In the genomic region with DNA sequence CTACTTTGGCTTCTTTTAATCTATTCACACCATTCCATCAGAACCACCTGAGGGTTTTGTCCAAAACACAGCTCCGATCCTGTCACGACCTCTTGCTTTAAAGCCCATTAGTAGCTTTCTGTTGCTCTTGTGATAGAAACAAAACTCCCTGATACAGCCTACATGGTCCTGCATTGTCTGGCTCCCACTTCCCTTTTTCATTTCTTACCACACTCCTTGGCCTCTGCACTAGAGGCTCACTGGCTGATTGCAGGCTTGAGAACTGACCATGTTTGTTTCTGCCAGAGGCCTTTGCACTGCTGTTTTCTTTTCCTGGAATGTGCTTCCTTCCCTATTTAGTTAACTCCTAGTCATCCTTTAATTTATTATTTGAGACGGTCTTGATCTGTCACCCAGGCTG, we compare ENCODE assay signal across 11 cellular contexts. TPM values are rescaled to one million over a fixed set of nuclear protein-coding genes. Genes with fewer than 3 reads are reported as not detected.
DNase-seq lines count a peak whose midpoint lies in the region; ATAC-seq, FAIRE-seq and TF ChIP-seq lines count a peak whose summit lies in the region.
"Had no signal": no experiment of that assay in that cellular context is flagged by ENCODE, and none has a peak within 500 bp of the region (broad histone marks: within the 10 kb centered on the region; RNA-seq: fewer than 3 reads in every experiment).

No MANE protein-coding gene starts in this region.

- H3K4me3 Mint-ChIP-seq in endothelial cell (ENCODE audit: unreplicated experiment), result peak overlapping the region; percentile 3
- H3K4me3 Mint-ChIP-seq: neural crest cell had no signal

- H3K4me1 Mint-ChIP-seq in endothelial cell (ENCODE audit: unreplicated experiment), result peaks cover 49% of the 10 kb centered on the region
- H3K4me1 Mint-ChIP-seq: neural crest cell had no signal

- DNase-seq in GM12891 (ENCODE audit: insufficient read length, low spot score), result no peak
- no peak for DNase-seq in endothelial cell (ENCODE audit: low spot score)
- DNase-seq in NCI-H345 (lab: John Stamatoyannopoulos, UW), result no peak
- no peak for DNase-seq in activated CD4-positive, alpha-beta T cell treated with anti-CD3 and anti-CD28 coated beads for 48 hours
- DNase-seq in stimulated activated CD4-positive, alpha-beta T cell treated with anti-CD3 and anti-CD28 coated beads, Interleukin-15, amount 100 ng/mL, for 24 hours, result no peak
- DNase-seq in EL, result no peak
- DNase-seq: NCI-H2107, T-helper 9 cell had no signal

- TF ChIP-seq POLR2A in GM12891 (IDR thresholded peaks at IDR 0.05; ENCODE audit: low read depth, low read length), result no peak

- FAIRE-seq in GM12891 (lab: Jason Lieb, UNC), result peak; percentile 31

- H3K36me3 Mint-ChIP-seq in endothelial cell (ENCODE audit: low read depth, unreplicated experiment), result peaks cover 71% of the 10 kb centered on the region

- no peak for TF ChIP-seq CTCF in endothelial cell (IDR thresholded peaks at IDR 0.05; ENCODE audit: unreplicated experiment)

- ATAC-seq in GM21360 (IDR thresholded peaks at IDR 0.05; ENCODE audit: unreplicated experiment), result peak; percentile 75
- peak; percentile 87 for ATAC-seq in HG03342 (IDR thresholded peaks at IDR 0.05; ENCODE audit: unreplicated experiment)

- peak overlapping the region; percentile 53 for H3K27ac Mint-ChIP-seq in endothelial cell (ENCODE audit: unreplicated experiment)

- peaks cover 3% of the 10 kb centered on the region for H3K27me3 Mint-ChIP-seq in endothelial cell (ENCODE audit: unreplicated experiment)

- H3K9me3 Mint-ChIP-seq in endothelial cell (ENCODE audit: unreplicated experiment), result no peaks in the 10 kb centered on the region
- H3K9me3 Mint-ChIP-seq: neural crest cell had no signal

TF ChIP-seq in GM12891, 5 proteins besides CTCF, POLR2A, EP300 and RAD21:
- no peak for TF ChIP-seq POLR2AphosphoS5 (IDR thresholded peaks at IDR 0.05; ENCODE audit: low read depth, low read length)
- TF ChIP-seq SPI1 (IDR thresholded peaks at IDR 0.05; ENCODE audit: low read depth, low read length), result peak; percentile 99

RNA-seq across cellular contexts. Expression of gene IST1, which starts 23.7 kb away (rescaled TPM):
- 130 TPM for polyA plus RNA-seq in GM12891 (2012; ENCODE audit: low read depth, missing spikeins)
- 247 TPM for total RNA-seq in endothelial cell (ENCODE audit: unreplicated experiment)

RNA-seq across cellular contexts. Expression of gene ZNF821, which starts 35.1 kb away (rescaled TPM):
- 4.2 TPM for polyA plus RNA-seq in GM12891 (2012; ENCODE audit: low read depth, missing spikeins)
- 17.7 TPM for total RNA-seq in endothelial cell (ENCODE audit: unreplicated experiment)
